21 cellular contexts compared by ENCODE assay signal in the genomic region with DNA sequence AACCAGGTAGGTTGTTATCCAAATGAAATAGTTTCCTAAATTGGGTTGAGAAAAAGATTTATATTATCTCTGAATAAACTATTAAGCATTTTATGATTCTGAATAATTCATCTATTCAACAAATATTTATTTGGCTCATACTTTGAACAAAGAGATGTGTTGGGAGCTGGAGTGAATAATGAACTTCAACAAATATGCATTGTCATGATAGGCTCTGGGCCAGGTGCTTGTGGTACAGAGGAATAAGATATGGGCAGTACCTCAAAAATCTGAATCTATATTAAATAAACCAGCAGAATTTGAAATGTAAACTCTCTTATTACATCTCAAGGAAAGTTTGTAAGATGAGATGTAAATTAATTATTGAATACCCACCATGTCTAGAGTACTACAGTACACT.
A peak's percentile ranks its signal among the peaks of the same experiment; 100 is the strongest.
DNase-seq lines count a peak whose midpoint lies in the region; ATAC-seq, FAIRE-seq and TF ChIP-seq lines count a peak whose summit lies in the region.
"Had no signal": no experiment of that assay in that cellular context is flagged by ENCODE, and none has a peak within 500 bp of the region (broad histone marks: within the 10 kb centered on the region; RNA-seq: fewer than 3 reads in every experiment).

No MANE protein-coding gene starts in this region.

- H3K4me2 ChIP-seq in astrocyte (ENCODE audit: low read length) = no peak overlapping the region
- H3K4me2 ChIP-seq in skeletal muscle satellite cell (ENCODE audit: low read length) = peak overlapping the region; percentile 7

- H3K36me3 ChIP-seq in astrocyte (ENCODE audit: insufficient read depth, low read length) (no peaks in the 10 kb centered on the region), skeletal muscle satellite cell (ENCODE audit: insufficient read depth, low read length) (no peaks in the 10 kb centered on the region)
- H3K36me3 ChIP-seq: MG63 had no signal

- no peaks in the 10 kb centered on the region for H3K79me2 ChIP-seq in astrocyte (ENCODE audit: insufficient read depth, low read length)

- H3K27ac Mint-ChIP-seq in astrocyte (ENCODE audit: unreplicated experiment) = peak overlapping the region; percentile 53
- H3K27ac Mint-ChIP-seq: CD4-positive, alpha-beta T cell had no signal

- ATAC-seq in left lobe of liver = no peak

- no peak for TF ChIP-seq CTCF in astrocyte (IDR thresholded peaks at IDR 0.05; ENCODE audit: insufficient read depth, low read depth, low read length)

- DNase-seq in DMS53 (lab: John Stamatoyannopoulos, UW) = peak; percentile 1
- no peak for DNase-seq in DMS53 treated with DMSO at 0.1 percent for 48 hours (lab: John Stamatoyannopoulos, UW; ENCODE audit: unreplicated experiment)
- DNase-seq in astrocyte (ENCODE audit: low read depth) = peak; percentile 48
- DNase-seq in iris pigment epithelial cell (ENCODE audit: low read depth) = peak; percentile 38
- DNase-seq in stimulated activated CD4-positive, alpha-beta T cell treated with anti-CD3 and anti-CD28 coated beads, Interleukin-4, amount 100 ng/mL, for 24 hours = no peak
- DNase-seq in left lobe of liver (ENCODE audit: low spot score) = no peak
- no peak for DNase-seq in NCI-H2171 treated with DMSO at 0.1 percent for 48 hours (lab: John Stamatoyannopoulos, UW)
- DNase-seq: CD4-positive, alpha-beta T cell; DMS79; Karpas-422; MG63; NCI-H1092; NCI-H146; NCI-H2029 treated with DMSO at 0.1 percent for 48 hours; NCI-H2171; NCI-H748 treated with DMSO at 0.1 percent for 48 hours had no signal

- H3K27me3 Mint-ChIP-seq in astrocyte (ENCODE audit: low read depth, unreplicated experiment) = no peaks in the 10 kb centered on the region

- no peaks in the 10 kb centered on the region for H3K9me3 Mint-ChIP-seq in astrocyte (ENCODE audit: unreplicated experiment)
- H3K9me3 Mint-ChIP-seq: CD4-positive, alpha-beta T cell had no signal

- H3K4me3 ChIP-seq in astrocyte (ENCODE audit: insufficient read depth, low read depth, low read length) (no peak overlapping the region), skeletal muscle satellite cell (ENCODE audit: low read length) (no peak overlapping the region)
- H3K4me3 ChIP-seq: MG63 had no signal

- H3K9ac ChIP-seq in astrocyte (ENCODE audit: low read length) (no peak overlapping the region), skeletal muscle satellite cell (ENCODE audit: low read depth, low read length) (no peak overlapping the region)

- H3K4me1 ChIP-seq in astrocyte (ENCODE audit: insufficient read depth, low read length) = peaks cover 46% of the 10 kb centered on the region
- peaks cover 58% of the 10 kb centered on the region for H3K4me1 ChIP-seq in skeletal muscle satellite cell (ENCODE audit: control insufficient read depth, insufficient read depth, low read length)

- no peaks in the 10 kb centered on the region for H4K20me1 ChIP-seq in astrocyte (ENCODE audit: insufficient read depth, low read length)

- no peak overlapping the region for H2AFZ ChIP-seq in astrocyte (ENCODE audit: low read depth, low read length)

- peak; percentile 47 for FAIRE-seq in astrocyte (lab: Jason Lieb, UNC)
- FAIRE-seq: H1 had no signal

- H3K9me3 ChIP-seq in astrocyte (ENCODE audit: insufficient read depth, low read depth, low read length) (no peaks in the 10 kb centered on the region), skeletal muscle satellite cell (replicated peaks; ENCODE audit: low read length) (no peaks in the 10 kb centered on the region)
- H3K9me3 ChIP-seq: MG63 had no signal

- peak overlapping the region; percentile 44 for H3K27ac ChIP-seq in astrocyte (ENCODE audit: low read depth, low read length)
- H3K27ac ChIP-seq: 22Rv1, HL-60, RWPE1 had no signal

- no peaks in the 10 kb centered on the region for H3K27me3 ChIP-seq in astrocyte (ENCODE audit: insufficient read depth, low read length)
- H3K27me3 ChIP-seq in skeletal muscle satellite cell (ENCODE audit: control insufficient read depth, insufficient read depth, low read length) = no peaks in the 10 kb centered on the region
- H3K27me3 ChIP-seq: MG63 had no signal

- no peak overlapping the region for H3K4me3 Mint-ChIP-seq in astrocyte (ENCODE audit: unreplicated experiment)
- H3K4me3 Mint-ChIP-seq: CD4-positive, alpha-beta T cell had no signal

- H3K4me1 Mint-ChIP-seq in astrocyte (ENCODE audit: low read depth, unreplicated experiment) = peaks cover 59% of the 10 kb centered on the region

- no peaks in the 10 kb centered on the region for H3K36me3 Mint-ChIP-seq in astrocyte (ENCODE audit: low read depth, unreplicated experiment)

Comparison
In these comparisons a context has a peak if more than half of its experiments do, and no peak if none do; other contexts are left out.
1. DNase-seq: peak in DMS53 (single experiment), astrocyte (single experiment) and iris pigment epithelial cell (single experiment); none in DMS53 treated with DMSO at 0.1 percent for 48 hours (single experiment), stimulated activated CD4-positive, alpha-beta T cell treated with anti-CD3 and anti-CD28 coated beads, Interleukin-4, amount 100 ng/mL, for 24 hours (single experiment), left lobe of liver (single experiment) and NCI-H2171 treated with DMSO at 0.1 percent for 48 hours (single experiment).